1 cellular context compared by ENCODE assay signal in the genomic region with DNA sequence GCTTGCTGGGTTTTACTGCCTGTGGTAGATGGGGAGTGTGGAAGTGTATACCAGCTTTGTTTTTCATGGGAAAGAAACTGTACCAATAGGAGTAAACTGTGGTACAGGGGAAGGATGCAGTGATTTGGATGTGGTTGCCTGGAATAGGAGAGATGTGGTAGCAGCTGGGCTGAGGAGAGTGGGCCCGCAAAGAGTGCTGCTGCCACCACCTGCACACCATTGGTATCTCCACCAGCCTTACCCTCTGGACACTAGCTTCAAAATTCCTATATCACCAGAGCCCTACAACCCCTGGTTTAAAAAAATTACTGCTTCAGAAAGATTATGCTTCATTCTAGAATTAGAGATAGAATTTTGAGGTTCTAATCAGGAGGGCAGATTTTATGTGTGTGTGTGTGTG.
TF ChIP-seq lines count a peak whose summit lies in the region.

No MANE protein-coding gene starts in this region.

TF ChIP-seq in H1, 55 proteins besides CTCF, POLR2A, EP300 and RAD21 (continued from another document):
- TF ChIP-seq, protein P1, sequence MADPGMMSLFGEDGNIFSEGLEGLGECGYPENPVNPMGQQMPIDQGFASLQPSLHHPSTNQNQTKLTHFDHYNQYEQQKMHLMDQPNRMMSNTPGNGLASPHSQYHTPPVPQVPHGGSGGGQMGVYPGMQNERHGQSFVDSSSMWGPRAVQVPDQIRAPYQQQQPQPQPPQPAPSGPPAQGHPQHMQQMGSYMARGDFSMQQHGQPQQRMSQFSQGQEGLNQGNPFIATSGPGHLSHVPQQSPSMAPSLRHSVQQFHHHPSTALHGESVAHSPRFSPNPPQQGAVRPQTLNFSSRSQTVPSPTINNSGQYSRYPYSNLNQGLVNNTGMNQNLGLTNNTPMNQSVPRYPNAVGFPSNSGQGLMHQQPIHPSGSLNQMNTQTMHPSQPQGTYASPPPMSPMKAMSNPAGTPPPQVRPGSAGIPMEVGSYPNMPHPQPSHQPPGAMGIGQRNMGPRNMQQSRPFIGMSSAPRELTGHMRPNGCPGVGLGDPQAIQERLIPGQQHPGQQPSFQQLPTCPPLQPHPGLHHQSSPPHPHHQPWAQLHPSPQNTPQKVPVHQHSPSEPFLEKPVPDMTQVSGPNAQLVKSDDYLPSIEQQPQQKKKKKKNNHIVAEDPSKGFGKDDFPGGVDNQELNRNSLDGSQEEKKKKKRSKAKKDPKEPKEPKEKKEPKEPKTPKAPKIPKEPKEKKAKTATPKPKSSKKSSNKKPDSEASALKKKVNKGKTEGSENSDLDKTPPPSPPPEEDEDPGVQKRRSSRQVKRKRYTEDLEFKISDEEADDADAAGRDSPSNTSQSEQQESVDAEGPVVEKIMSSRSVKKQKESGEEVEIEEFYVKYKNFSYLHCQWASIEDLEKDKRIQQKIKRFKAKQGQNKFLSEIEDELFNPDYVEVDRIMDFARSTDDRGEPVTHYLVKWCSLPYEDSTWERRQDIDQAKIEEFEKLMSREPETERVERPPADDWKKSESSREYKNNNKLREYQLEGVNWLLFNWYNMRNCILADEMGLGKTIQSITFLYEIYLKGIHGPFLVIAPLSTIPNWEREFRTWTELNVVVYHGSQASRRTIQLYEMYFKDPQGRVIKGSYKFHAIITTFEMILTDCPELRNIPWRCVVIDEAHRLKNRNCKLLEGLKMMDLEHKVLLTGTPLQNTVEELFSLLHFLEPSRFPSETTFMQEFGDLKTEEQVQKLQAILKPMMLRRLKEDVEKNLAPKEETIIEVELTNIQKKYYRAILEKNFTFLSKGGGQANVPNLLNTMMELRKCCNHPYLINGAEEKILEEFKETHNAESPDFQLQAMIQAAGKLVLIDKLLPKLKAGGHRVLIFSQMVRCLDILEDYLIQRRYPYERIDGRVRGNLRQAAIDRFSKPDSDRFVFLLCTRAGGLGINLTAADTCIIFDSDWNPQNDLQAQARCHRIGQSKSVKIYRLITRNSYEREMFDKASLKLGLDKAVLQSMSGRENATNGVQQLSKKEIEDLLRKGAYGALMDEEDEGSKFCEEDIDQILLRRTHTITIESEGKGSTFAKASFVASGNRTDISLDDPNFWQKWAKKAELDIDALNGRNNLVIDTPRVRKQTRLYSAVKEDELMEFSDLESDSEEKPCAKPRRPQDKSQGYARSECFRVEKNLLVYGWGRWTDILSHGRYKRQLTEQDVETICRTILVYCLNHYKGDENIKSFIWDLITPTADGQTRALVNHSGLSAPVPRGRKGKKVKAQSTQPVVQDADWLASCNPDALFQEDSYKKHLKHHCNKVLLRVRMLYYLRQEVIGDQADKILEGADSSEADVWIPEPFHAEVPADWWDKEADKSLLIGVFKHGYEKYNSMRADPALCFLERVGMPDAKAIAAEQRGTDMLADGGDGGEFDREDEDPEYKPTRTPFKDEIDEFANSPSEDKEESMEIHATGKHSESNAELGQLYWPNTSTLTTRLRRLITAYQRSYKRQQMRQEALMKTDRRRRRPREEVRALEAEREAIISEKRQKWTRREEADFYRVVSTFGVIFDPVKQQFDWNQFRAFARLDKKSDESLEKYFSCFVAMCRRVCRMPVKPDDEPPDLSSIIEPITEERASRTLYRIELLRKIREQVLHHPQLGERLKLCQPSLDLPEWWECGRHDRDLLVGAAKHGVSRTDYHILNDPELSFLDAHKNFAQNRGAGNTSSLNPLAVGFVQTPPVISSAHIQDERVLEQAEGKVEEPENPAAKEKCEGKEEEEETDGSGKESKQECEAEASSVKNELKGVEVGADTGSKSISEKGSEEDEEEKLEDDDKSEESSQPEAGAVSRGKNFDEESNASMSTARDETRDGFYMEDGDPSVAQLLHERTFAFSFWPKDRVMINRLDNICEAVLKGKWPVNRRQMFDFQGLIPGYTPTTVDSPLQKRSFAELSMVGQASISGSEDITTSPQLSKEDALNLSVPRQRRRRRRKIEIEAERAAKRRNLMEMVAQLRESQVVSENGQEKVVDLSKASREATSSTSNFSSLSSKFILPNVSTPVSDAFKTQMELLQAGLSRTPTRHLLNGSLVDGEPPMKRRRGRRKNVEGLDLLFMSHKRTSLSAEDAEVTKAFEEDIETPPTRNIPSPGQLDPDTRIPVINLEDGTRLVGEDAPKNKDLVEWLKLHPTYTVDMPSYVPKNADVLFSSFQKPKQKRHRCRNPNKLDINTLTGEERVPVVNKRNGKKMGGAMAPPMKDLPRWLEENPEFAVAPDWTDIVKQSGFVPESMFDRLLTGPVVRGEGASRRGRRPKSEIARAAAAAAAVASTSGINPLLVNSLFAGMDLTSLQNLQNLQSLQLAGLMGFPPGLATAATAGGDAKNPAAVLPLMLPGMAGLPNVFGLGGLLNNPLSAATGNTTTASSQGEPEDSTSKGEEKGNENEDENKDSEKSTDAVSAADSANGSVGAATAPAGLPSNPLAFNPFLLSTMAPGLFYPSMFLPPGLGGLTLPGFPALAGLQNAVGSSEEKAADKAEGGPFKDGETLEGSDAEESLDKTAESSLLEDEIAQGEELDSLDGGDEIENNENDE (IDR thresholded peaks at IDR 0.05; ENCODE audit: insufficient replicate concordance, low read length), result no peak
- TF ChIP-seq KDM1A (IDR thresholded peaks at IDR 0.05; ENCODE audit: borderline replicate concordance, low read length), result no peak
- TF ChIP-seq, protein P2, sequence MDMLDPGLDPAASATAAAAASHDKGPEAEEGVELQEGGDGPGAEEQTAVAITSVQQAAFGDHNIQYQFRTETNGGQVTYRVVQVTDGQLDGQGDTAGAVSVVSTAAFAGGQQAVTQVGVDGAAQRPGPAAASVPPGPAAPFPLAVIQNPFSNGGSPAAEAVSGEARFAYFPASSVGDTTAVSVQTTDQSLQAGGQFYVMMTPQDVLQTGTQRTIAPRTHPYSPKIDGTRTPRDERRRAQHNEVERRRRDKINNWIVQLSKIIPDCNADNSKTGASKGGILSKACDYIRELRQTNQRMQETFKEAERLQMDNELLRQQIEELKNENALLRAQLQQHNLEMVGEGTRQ (IDR thresholded peaks at IDR 0.05; ENCODE audit: low read length), result no peak
- TF ChIP-seq BCL11A (IDR thresholded peaks at IDR 0.05; ENCODE audit: low read depth in 2 of 2, low read length in 2 of 2), result no peak
- TF ChIP-seq KDM5A (IDR thresholded peaks at IDR 0.05; ENCODE audit: low read length), result no peak
- TF ChIP-seq TBP (IDR thresholded peaks at IDR 0.05; ENCODE audit: low read depth, low read length), result no peak
- no peak for TF ChIP-seq RNF2 (IDR thresholded peaks at IDR 0.05; ENCODE audit: borderline replicate concordance, low read depth, low read length, missing control alignments, poor library complexity, severe bottlenecking)
